Comparison of ENCODE assay signal across 15 cellular contexts in genomic region chr15:80455051-80455648, GRCh38. TPM values are rescaled to one million over a fixed set of nuclear protein-coding genes. Genes with fewer than 3 reads are reported as not detected.
DNase-seq lines count a peak whose midpoint lies in the region; ATAC-seq and TF ChIP-seq lines count a peak whose summit lies in the region.
"Had no signal": no experiment of that assay in that cellular context is flagged by ENCODE, and none has a peak within 500 bp of the region (broad histone marks: within the 10 kb centered on the region; RNA-seq: fewer than 3 reads in every experiment).

No MANE protein-coding gene starts in this region.

- no peak overlapping the region for H2BK5ac ChIP-seq in neuronal stem cell (ENCODE audit: low read length)

- H3K27me3 ChIP-seq in osteoblast (ENCODE audit: insufficient read depth, low read length) (no peaks in the 10 kb centered on the region), neuronal stem cell (ENCODE audit: control insufficient read depth in 3 of 3, insufficient read depth in 3 of 3, low read depth in 1 of 3, low read length in 3 of 3) (no peaks in the 10 kb centered on the region)

- H4K8ac ChIP-seq in neuronal stem cell (ENCODE audit: low read depth, low read length), result no peak overlapping the region

- no CpG with 5 or more reads among the region's 6 CpGs for WGBS in neuronal stem cell (ENCODE audit: extremely low coverage in 2 of 2, insufficient read length in 2 of 2, insufficient replicate concordance in 1 of 2), 2 donors

- H3K18ac ChIP-seq in neuronal stem cell (ENCODE audit: low read length), result no peak overlapping the region

- H2BK12ac ChIP-seq in neuronal stem cell (ENCODE audit: low read length), result no peak overlapping the region

- no peak overlapping the region for H3K23ac ChIP-seq in neuronal stem cell (ENCODE audit: low read depth, low read length, poor library complexity)

- no peak overlapping the region for H2BK15ac ChIP-seq in neuronal stem cell (ENCODE audit: low read length)

- no peaks in the 10 kb centered on the region for H4K20me1 ChIP-seq in osteoblast (ENCODE audit: insufficient read depth, low read length)

- H2AFZ ChIP-seq in osteoblast (ENCODE audit: low read length), result no peak overlapping the region
- no peak overlapping the region for H2AFZ ChIP-seq in neuronal stem cell (ENCODE audit: low read length)

- no peak overlapping the region for H3K9ac ChIP-seq in neuronal stem cell (ENCODE audit: low read depth, low read length, poor library complexity)

- no peaks in the 10 kb centered on the region for H3K9me3 ChIP-seq in osteoblast (ENCODE audit: low read depth, low read length)
- H3K9me3 ChIP-seq in neuronal stem cell (replicated peaks in 1 of 2; ENCODE audit: control insufficient read depth in 2 of 2, insufficient read depth in 1 of 2, low read depth in 1 of 2, low read length in 2 of 2), result no peaks in the 10 kb centered on the region

- no peaks in the 10 kb centered on the region for H3K79me2 ChIP-seq in osteoblast (ENCODE audit: insufficient read depth, low read length)

- ATAC-seq in HG03432 (IDR thresholded peaks at IDR 0.05; ENCODE audit: unreplicated experiment), result no peak

- no peak overlapping the region for H4K91ac ChIP-seq in neuronal stem cell (ENCODE audit: low read depth, low read length, poor library complexity)

- DNase-seq in AG10803 (ENCODE audit: low read depth) (peak; percentile 29), NCI-H226 (peak; percentile 72), caudate nucleus (lab: John Stamatoyannopoulos, UW) (no peak), osteoblast (ENCODE audit: insufficient read length, low spot score, missing footprints) (peak; percentile 86), NCI-H345 treated with DMSO at 0.1 percent for 48 hours (lab: John Stamatoyannopoulos, UW; ENCODE audit: unreplicated experiment) (no peak), neuronal stem cell (ENCODE audit: low spot score) (no peak), NCI-H2029 (lab: John Stamatoyannopoulos, UW) (no peak)
- DNase-seq: NCI-H1092 had no signal

- H3K4me2 ChIP-seq in osteoblast (ENCODE audit: insufficient read depth, low read length) (peak overlapping the region; percentile 59), neuronal stem cell (ENCODE audit: insufficient read depth, low read length, poor library complexity, severe bottlenecking) (no peak overlapping the region)

- H3K14ac ChIP-seq in neuronal stem cell (ENCODE audit: low read length), result no peak overlapping the region

- H3K4me1 ChIP-seq in osteoblast (ENCODE audit: insufficient read depth, low read length), result peaks cover 28% of the 10 kb centered on the region
- H3K4me1 ChIP-seq in neuronal stem cell (ENCODE audit: control insufficient read depth in 2 of 2, insufficient read depth in 1 of 2, low read depth in 1 of 2, low read length in 2 of 2), result peaks cover 8 to 11% of the 10 kb centered on the region in 2 donors

- H3K4ac ChIP-seq in neuronal stem cell (ENCODE audit: low read length), result no peak overlapping the region

- H3K79me1 ChIP-seq in neuronal stem cell (ENCODE audit: low read depth, low read length), result peaks cover 2% of the 10 kb centered on the region

- no peaks in the 10 kb centered on the region for H3K36me3 ChIP-seq in osteoblast (ENCODE audit: insufficient read depth, low read length)
- H3K36me3 ChIP-seq in neuronal stem cell (replicated peaks in 1 of 2; ENCODE audit: control insufficient read depth in 2 of 2, insufficient read depth in 2 of 2, low read length in 2 of 2), result peaks cover 6 to 81% of the 10 kb centered on the region in 2 donors

- no peak overlapping the region for H3K4me3 ChIP-seq in AG10803 (ENCODE audit: low read length)
- H3K4me3 ChIP-seq in osteoblast (ENCODE audit: insufficient read depth, low read length), result peak overlapping the region; percentile 5
- no peak overlapping the region for H3K4me3 ChIP-seq in neuronal stem cell (ENCODE audit: low read length in 2 of 2)
- H3K4me3 ChIP-seq: lung had no signal

- H3K27ac ChIP-seq in caudate nucleus (ENCODE audit: low read depth, low read length) (peak overlapping the region; percentile 81), osteoblast (ENCODE audit: low read depth, low read length) (peak overlapping the region; percentile 57), neuronal stem cell (replicated peaks; ENCODE audit: low read length) (no peak overlapping the region)
- H3K27ac ChIP-seq: epithelial cell of prostate had no signal

- no peak; the same call in 1 of the 2 replicates for TF ChIP-seq CTCF in AG10803 (conservative IDR thresholded peaks at IDR 0.05; ENCODE audit: low read length)
- TF ChIP-seq CTCF in osteoblast (IDR thresholded peaks at IDR 0.05; ENCODE audit: extremely low read depth, low read depth, low read length), result no peak

- H2BK120ac ChIP-seq in neuronal stem cell (ENCODE audit: low read depth, low read length), result no peak overlapping the region

- no peak overlapping the region for H2AK5ac ChIP-seq in neuronal stem cell (ENCODE audit: low read depth, low read length)

RNA-seq across cellular contexts. Expression of gene ARNT2, which starts 51.0 kb away (rescaled TPM):
- 26.2 and 30.0 TPM in 2 replicates for total RNA-seq in osteoblast
- 31.2 TPM for polyA plus RNA-seq in neuronal stem cell (2013, experiment 1 of 2)
- polyA plus RNA-seq in neuronal stem cell (2013, experiment 2 of 2), result 31.5 TPM
- total RNA-seq: activated CD8-positive, alpha-beta memory T cell treated with anti-CD3 and anti-CD28 coated beads for 36 hours; natural killer cell treated with Interleukin-12 subunit alpha and Interleukin-12 subunit beta and Interleukin-15 and Interleukin-18, amount 100 ng/mL, for 72 hours; T-helper 17 cell had no signal
- polyA plus RNA-seq: IgD-negative memory B cell had no signal

Comparison
In these comparisons a context has a peak if more than half of its experiments do, and no peak if none do; other contexts are left out.
1. DNase-seq: peak in AG10803 (single experiment), NCI-H226 (single experiment) and osteoblast (single experiment); none in caudate nucleus (0 of 61), NCI-H345 treated with DMSO at 0.1 percent for 48 hours (single experiment), neuronal stem cell (single experiment) and NCI-H2029 (single experiment).